In genomic region chr18:45588831-45589558, GRCh38 we compare ENCODE assay signal across 16 cellular contexts. TPM values are rescaled to one million over a fixed set of nuclear protein-coding genes. Genes with fewer than 3 reads are reported as not detected.
DNase-seq lines count a peak whose midpoint lies in the region; ATAC-seq, FAIRE-seq and TF ChIP-seq lines count a peak whose summit lies in the region.
"Had no signal": no experiment of that assay in that cellular context is flagged by ENCODE, and none has a peak within 500 bp of the region (broad histone marks: within the 10 kb centered on the region; RNA-seq: fewer than 3 reads in every experiment).

No MANE protein-coding gene starts in this region.

- no peaks in the 10 kb centered on the region for H3K9me3 ChIP-seq in HUES48 (ENCODE audit: control insufficient read depth, insufficient read depth, low read length)
- H3K9me3 ChIP-seq in H1 (ENCODE audit: insufficient read depth in 2 of 2, low read depth in 1 of 2, low read length in 1 of 2) = peaks cover 0 to 3% of the 10 kb centered on the region in 2 experiments; a peak in 1 of 4 replicates
- H3K9me3 ChIP-seq in body of pancreas = no peaks in the 10 kb centered on the region

- H3K4me1 Mint-ChIP-seq in osteocyte (ENCODE audit: unreplicated experiment) = peaks cover 45% of the 10 kb centered on the region
- H3K4me1 Mint-ChIP-seq: activated CD4-positive, alpha-beta T cell treated with anti-CD3 and anti-CD28 coated beads, Interleukin-2, amount 10 ng/mL, durations not matched to agents 24 days and 14 days; stimulated activated effector memory CD8-positive, alpha-beta T cell treated with anti-CD3 and anti-CD28 coated beads, Interleukin-12 subunit alpha, Interleukin-12 subunit beta, amount 100 ng/mL, for 72 hours had no signal

- no peak overlapping the region for H4K8ac ChIP-seq in H1 (ENCODE audit: extremely low read depth, insufficient read depth, low read length)

- POLR2A ChIA-PET in H1 (lab: Charles Lee; ENCODE audit: partially characterized antibody) = no interaction called here

- no peak overlapping the region for H4K5ac ChIP-seq in H1 (ENCODE audit: insufficient read length, low read depth, low read length)

- peak overlapping the region; percentile 22 for H3K4me3 Mint-ChIP-seq in osteocyte (ENCODE audit: unreplicated experiment)
- H3K4me3 Mint-ChIP-seq: activated CD4-positive, alpha-beta T cell treated with anti-CD3 and anti-CD28 coated beads, Interleukin-2, amount 10 ng/mL, durations not matched to agents 24 days and 14 days; dendritic cell treated with granulocyte-macrophage colony-stimulating factor and Interleukin-4, amounts not matched to agents 40 ng/mL and 50 ng/mL, for 4 days; stimulated activated effector memory CD8-positive, alpha-beta T cell treated with anti-CD3 and anti-CD28 coated beads, Interleukin-12 subunit alpha, Interleukin-12 subunit beta, amount 100 ng/mL, for 72 hours had no signal

- no peak overlapping the region for H2AK5ac ChIP-seq in H1 (ENCODE audit: low read depth, low read length)

- H3K36me3 Mint-ChIP-seq in osteocyte (ENCODE audit: unreplicated experiment) = peaks cover 2% of the 10 kb centered on the region
- H3K36me3 Mint-ChIP-seq: stimulated activated effector memory CD8-positive, alpha-beta T cell treated with anti-CD3 and anti-CD28 coated beads, Interleukin-12 subunit alpha, Interleukin-12 subunit beta, amount 100 ng/mL, for 72 hours had no signal

- H2BK120ac ChIP-seq in H1 (replicated peaks; ENCODE audit: low read depth, low read length) = no peak overlapping the region

- TF ChIP-seq POLR2A in H1 (IDR thresholded peaks at IDR 0.05; ENCODE audit: control extremely low read depth in 1 of 2, low read depth in 2 of 2, low read length in 2 of 2) = no peak
- no peak for TF ChIP-seq POLR2A in body of pancreas (IDR thresholded peaks at IDR 0.05)

- no peak overlapping the region for H2BK12ac ChIP-seq in H1 (ENCODE audit: low read depth, low read length)

- no peak overlapping the region for H3K23ac ChIP-seq in H1 (ENCODE audit: insufficient read length)

- H3K27me3 ChIP-seq in HUES48 (ENCODE audit: control insufficient read depth, insufficient read depth, low read length) (no peaks in the 10 kb centered on the region), H1 (replicated peaks in 1 of 4; ENCODE audit: control insufficient read depth in 3 of 4, extremely low read depth in 1 of 4, insufficient read depth in 3 of 4, low read length in 3 of 4) (0 out of 7 replicates have a peak, but pooled peaks cover 0 to 2% (median 0%) of the 10 kb centered on the region in 4 experiments), body of pancreas (no peaks in the 10 kb centered on the region)

- H3K4me1 ChIP-seq in HUES48 (ENCODE audit: control insufficient read depth, insufficient read depth, low read length) (peaks cover 28% of the 10 kb centered on the region), H1 (replicated peaks in 1 of 4; ENCODE audit: control insufficient read depth in 3 of 4, insufficient read depth in 4 of 4, low read length in 3 of 4) (peaks cover 7 to 20% (median 13%) of the 10 kb centered on the region in 4 experiments; a peak in 6 of 7 replicates), body of pancreas (peaks cover 4% of the 10 kb centered on the region)

- no peak overlapping the region for H3K14ac ChIP-seq in H1 (ENCODE audit: insufficient read length)

- H3K36me3 ChIP-seq in HUES48 (ENCODE audit: control insufficient read depth, insufficient read depth, low read length) = no peaks in the 10 kb centered on the region
- H3K36me3 ChIP-seq in H1 (ENCODE audit: control insufficient read depth in 2 of 4, insufficient read depth in 4 of 4, low read length in 3 of 4) = no peaks in the 10 kb centered on the region
- H3K36me3 ChIP-seq in body of pancreas (replicated peaks in 1 of 2; ENCODE audit: insufficient read depth in 1 of 2, low read depth in 2 of 2) = no peaks in the 10 kb centered on the region

- no peak overlapping the region for H3K56ac ChIP-seq in H1 (replicated peaks; ENCODE audit: insufficient read length, low read depth, low read length)

- peak overlapping the region; percentile 25 to 45; a peak in 2 of 4 replicates for H3K4me2 ChIP-seq in H1 (ENCODE audit: insufficient read depth in 1 of 2, low read depth in 2 of 2, low read length in 2 of 2)

- DNase-seq in AG08396 (ENCODE audit: low spot score) = peak; percentile 39
- DNase-seq in H1 (ENCODE audit: low read depth in 1 of 2, low spot score in 2 of 2) = no peak
- DNase-seq in osteocyte (ENCODE audit: extremely low spot score, unreplicated experiment) = no peak
- DNase-seq in body of pancreas = no peak
- no peak for DNase-seq in NCI-H226
- DNase-seq: activated CD4-positive, alpha-beta T cell treated with anti-CD3 and anti-CD28 coated beads, Interleukin-2, amount 10 ng/mL, durations not matched to agents 24 days and 14 days; activated naive CD4-positive, alpha-beta T cell treated with Interleukin-2 at 50 U/mL for 16 hours; hippocampal formation; NCI-H1105; stimulated activated CD4-positive, alpha-beta T cell treated with anti-CD3 and anti-CD28 coated beads, Interleukin-15, amount 100 ng/mL, for 24 hours had no signal

- H3K79me1 ChIP-seq in H1 (ENCODE audit: low read depth, low read length) = no peaks in the 10 kb centered on the region

- TF ChIP-seq CTCF in H1 (IDR thresholded peaks at IDR 0.05; ENCODE audit: control extremely low read depth in 1 of 3, insufficient read depth in 1 of 3, low read depth in 1 of 3, low read length in 3 of 3) (no peak), osteocyte (IDR thresholded peaks at IDR 0.05) (no peak), body of pancreas (IDR thresholded peaks at IDR 0.05) (no peak)

- peak overlapping the region; percentile 5; the same call in 1 of the 2 replicates for H3K18ac ChIP-seq in H1 (ENCODE audit: extremely low read depth, low read length)

- no peaks in the 10 kb centered on the region for H4K20me1 ChIP-seq in H1 (replicated peaks in 1 of 2; ENCODE audit: control insufficient read depth in 1 of 2, insufficient read depth in 2 of 2, low read length in 2 of 2)

- no peaks in the 10 kb centered on the region for H3K79me2 ChIP-seq in H1 (ENCODE audit: control insufficient read depth in 1 of 2, insufficient read depth in 2 of 2, low read length in 2 of 2)

- ATAC-seq in body of pancreas = no peak
- ATAC-seq in GM21526 (IDR thresholded peaks at IDR 0.05; ENCODE audit: low FRiP score, unreplicated experiment) = no peak
- ATAC-seq in HG03354 (IDR thresholded peaks at IDR 0.05; ENCODE audit: poor library complexity, severe bottlenecking, unreplicated experiment) = no peak
- ATAC-seq: stimulated activated effector memory CD8-positive, alpha-beta T cell treated with anti-CD3 and anti-CD28 coated beads, Interleukin-12 subunit alpha, Interleukin-12 subunit beta, amount 100 ng/mL, for 72 hours had no signal

- peak overlapping the region; percentile 44 for H3K4ac ChIP-seq in H1 (replicated peaks; ENCODE audit: insufficient read length, low read depth, low read length)

- CTCF ChIA-PET in H1 (lab: Charles Lee; ENCODE audit: partially characterized antibody) = interaction anchor here (1.2 to 2.3 kb wide), 6 partner anchors 10 to 22 kb away, joined by 3 to 7 read pairs (median 5); no protein-coding TSS in a partner anchor

- H3K9ac ChIP-seq in HUES48 (ENCODE audit: low read depth, low read length) = no peak overlapping the region
- H3K9ac ChIP-seq in H1 (replicated peaks in 1 of 4; ENCODE audit: extremely low read depth in 1 of 4, low read depth in 3 of 4, low read length in 3 of 4) = no peak overlapping the region

- H3K4me3 ChIP-seq in HUES48 (ENCODE audit: low read depth, low read length) (0 out of 2 replicates have a peak overlapping the region, but pooled peaks have one; percentile 28), H1 (ENCODE audit: extremely low read depth in 1 of 4, insufficient read depth in 2 of 4, low read depth in 3 of 4, low read length in 4 of 4) (peak overlapping the region in 1 of 4 experiments; percentile 29; a peak in 1 of 8 replicates), body of pancreas (no peak overlapping the region)

- no peak for FAIRE-seq in H1 (lab: Jason Lieb, UNC)

- no peaks in the 10 kb centered on the region for H3K9me3 Mint-ChIP-seq in osteocyte (ENCODE audit: unreplicated experiment)
- H3K9me3 Mint-ChIP-seq: activated CD4-positive, alpha-beta T cell treated with anti-CD3 and anti-CD28 coated beads, Interleukin-2, amount 10 ng/mL, durations not matched to agents 24 days and 14 days; dendritic cell treated with granulocyte-macrophage colony-stimulating factor and Interleukin-4, amounts not matched to agents 40 ng/mL and 50 ng/mL, for 4 days; stimulated activated effector memory CD8-positive, alpha-beta T cell treated with anti-CD3 and anti-CD28 coated beads, Interleukin-12 subunit alpha, Interleukin-12 subunit beta, amount 100 ng/mL, for 72 hours had no signal

- H2BK20ac ChIP-seq in H1 (ENCODE audit: low read length) = no peak overlapping the region

- WGBS in H1 (ENCODE audit: extremely low coverage in 1 of 2, insufficient coverage in 1 of 2, insufficient read length in 1 of 2, insufficient replicate concordance in 2 of 2, low coverage in 1 of 2, low lambda C conversion rate in 2 of 2, missing lambda C conversion rate in 1 of 2), 2 experiments = 50% methylated on average over 8 of the region's 8 CpGs; no CpG with 5 or more reads in 1 of the 2 experiments
- 49 to 54% methylated on average over 8 of the region's 8 CpGs for WGBS in body of pancreas, 2 donors

- peak overlapping the region; percentile 92 for H3K27ac Mint-ChIP-seq in osteocyte (ENCODE audit: unreplicated experiment)
- H3K27ac Mint-ChIP-seq: activated CD4-positive, alpha-beta T cell treated with anti-CD3 and anti-CD28 coated beads, Interleukin-2, amount 10 ng/mL, durations not matched to agents 24 days and 14 days; dendritic cell treated with granulocyte-macrophage colony-stimulating factor and Interleukin-4, amounts not matched to agents 40 ng/mL and 50 ng/mL, for 4 days; stimulated activated effector memory CD8-positive, alpha-beta T cell treated with anti-CD3 and anti-CD28 coated beads, Interleukin-12 subunit alpha, Interleukin-12 subunit beta, amount 100 ng/mL, for 72 hours had no signal

- intact Hi-C loops in body of pancreas (cut with DNase I) = no loop called here

- H2BK15ac ChIP-seq in H1 (ENCODE audit: low read length) = no peak overlapping the region

- no peak for TF ChIP-seq RAD21 in H1 (IDR thresholded peaks at IDR 0.05 in 1 of 2, conservative IDR thresholded peaks at IDR 0.05 in 1 of 2; ENCODE audit: low read depth in 2 of 2, low read length in 2 of 2)

- H3K27ac ChIP-seq in HUES48 (ENCODE audit: low read depth, low read length) (no peak overlapping the region), H1 (ENCODE audit: low read depth, low read length) (no peak overlapping the region), body of pancreas (no peak overlapping the region)

- H3K27me3 Mint-ChIP-seq in osteocyte (ENCODE audit: unreplicated experiment) = peaks cover 8% of the 10 kb centered on the region
- H3K27me3 Mint-ChIP-seq: activated CD4-positive, alpha-beta T cell treated with anti-CD3 and anti-CD28 coated beads, Interleukin-2, amount 10 ng/mL, durations not matched to agents 24 days and 14 days; dendritic cell treated with granulocyte-macrophage colony-stimulating factor and Interleukin-4, amounts not matched to agents 40 ng/mL and 50 ng/mL, for 4 days had no signal

- no peak overlapping the region for H2BK5ac ChIP-seq in H1 (ENCODE audit: low read depth, low read length)

- H4K91ac ChIP-seq in H1 (replicated peaks; ENCODE audit: insufficient read length, low read length) = no peak overlapping the region

- H2AFZ ChIP-seq in H1 (ENCODE audit: low read length) = 0 out of 2 replicates have a peak overlapping the region, but pooled peaks have one; percentile 41

- no peaks in the 10 kb centered on the region for H3K23me2 ChIP-seq in H1 (ENCODE audit: low read depth, low read length)

- TF ChIP-seq EP300 in H1 (IDR thresholded peaks at IDR 0.05; ENCODE audit: borderline replicate concordance in 1 of 2, low read depth in 2 of 2, low read length in 2 of 2) = no peak

RNA-seq across cellular contexts. Expression of gene SLC14A2, which starts 26.3 kb away (rescaled TPM):
- 0.06 TPM in 1 of 2 replicates, not detected in the other for total RNA-seq in H1 (2021; fragmentation: NEBNext Ultra II Directional; extraction: Animal tissue kit (Norgen Biotek cat#: 25700))
- polyA plus RNA-seq in H1 (2011; rRNA removed) = 0.06 TPM in 2 replicates
- polyA plus RNA-seq in H1 (2011; cell fraction: cytosol; rRNA removed) = 0.05 TPM
- 0.04 TPM for polyA plus RNA-seq in H1 (2011; cell fraction: nucleus; rRNA removed)
- polyA plus RNA-seq in H1 (2012, experiment 1 of 2) = 0.05 TPM in 1 of 4 replicates, not detected in the others
- not detected for polyA plus RNA-seq in H1 (2012, experiment 2 of 2)
- polyA plus RNA-seq in H1 (2013, experiment 1 of 2) = 0.06 TPM
- 0.09 TPM for polyA plus RNA-seq in H1 (2013, experiment 2 of 2)
- 0.12 and 0.28 TPM in 2 replicates for polyA minus RNA-seq in H1 (2011; rRNA and poly(A)+ RNA removed)
- not detected for polyA minus RNA-seq in H1 (2011; cell fraction: cytosol; rRNA and poly(A)+ RNA removed)
- not detected for polyA minus RNA-seq in H1 (2011; cell fraction: nucleus; rRNA and poly(A)+ RNA removed)
- total RNA-seq in osteocyte (not detected in 2 replicates), body of pancreas (not detected)
- total RNA-seq: activated CD4-positive, alpha-beta T cell treated with anti-CD3 and anti-CD28 coated beads, Interleukin-2, amount 10 ng/mL, durations not matched to agents 24 days and 14 days; myocyte had no signal
